8 cellular contexts compared by ENCODE assay signal in genomic region chr21:32391755-32392154, GRCh38. TPM values are rescaled to one million over a fixed set of nuclear protein-coding genes. Genes with fewer than 3 reads are reported as not detected.
DNase-seq lines count a peak whose midpoint lies in the region; ATAC-seq and TF ChIP-seq lines count a peak whose summit lies in the region.

No MANE protein-coding gene starts in this region.

- H3K4me1 ChIP-seq in BLaER1 treated with 17β-estradiol and CSF1 and Interleukin-3, amounts not matched to agents 10 nM and 100 nM: peaks cover 11 to 26% (median 17%) of the 10 kb centered on the region in 10 experiments
- H3K4me1 ChIP-seq in Loucy (ENCODE audit: insufficient read depth, low read length, poor library complexity, severe bottlenecking): no peaks in the 10 kb centered on the region

- intact Hi-C loops in dorsolateral prefrontal cortex (cut with DNase I) (loop anchor here in 1 of 2 donors (5.0 to 10.0 kb wide), 2 partner anchors 87 to 114 kb away; partner anchors contain the start of gene MIS18A), CD14-positive monocyte (cut with micrococcal nuclease) (loop anchor here (5.0 to 10.0 kb wide), 4 partner anchors 114 to 1251 kb away; partner anchors contain the start of genes MIS18A (in 2 of the 2), CRYZL1 (in 1 of the 2), ITSN1 (in 1 of the 2) and SCAF4 (in 1 of the 2))

- H3K79me2 ChIP-seq in Loucy (ENCODE audit: insufficient read depth, low read length): peaks cover 18% of the 10 kb centered on the region; the same call in 1 of the 2 replicates

- H3K36me3 ChIP-seq in BLaER1 treated with 17β-estradiol and CSF1 and Interleukin-3, amounts not matched to agents 10 nM and 100 nM: peaks cover 4 to 44% (median 35%) of the 10 kb centered on the region in 11 experiments; a peak in 21 of 22 replicates
- no peaks in the 10 kb centered on the region for H3K36me3 ChIP-seq in Loucy (ENCODE audit: insufficient read depth, low read length)

- ATAC-seq in natural killer cell treated with Interleukin-12 subunit alpha and Interleukin-12 subunit beta and Interleukin-15 and Interleukin-18, amount 100 ng/mL, for 72 hours: no peak
- no peak for ATAC-seq in HG03439 (IDR thresholded peaks at IDR 0.05; ENCODE audit: unreplicated experiment)

- H3K4me3 ChIP-seq in BLaER1 treated with 17β-estradiol and CSF1 and Interleukin-3, amounts not matched to agents 10 nM and 100 nM: peak overlapping the region; percentile 86 to 100 (median 98)
- H3K4me3 ChIP-seq in Loucy (ENCODE audit: low read length, poor library complexity, severe bottlenecking) (peak overlapping the region; percentile 83), dorsolateral prefrontal cortex (peak overlapping the region in 57 of 59 donors; percentile 65 to 100 (median 96))

- H3K4me2 ChIP-seq in BLaER1 treated with 17β-estradiol and CSF1 and Interleukin-3, amounts not matched to agents 10 nM and 100 nM: peak overlapping the region; percentile 85 to 98 (median 91)
- peak overlapping the region; percentile 90 for H3K4me2 ChIP-seq in Loucy (ENCODE audit: low read depth, low read length, poor library complexity, severe bottlenecking)

- no peaks in the 10 kb centered on the region for H3K9me3 Mint-ChIP-seq in natural killer cell treated with Interleukin-12 subunit alpha and Interleukin-12 subunit beta and Interleukin-15 and Interleukin-18, amount 100 ng/mL, for 72 hours
- H3K9me3 Mint-ChIP-seq in CD14-positive monocyte: peaks cover 0 to 9% (median 2%) of the 10 kb centered on the region in 7 donors

- no peaks in the 10 kb centered on the region for H3F3A ChIP-seq in Loucy (ENCODE audit: low read depth)

- peaks cover 0 to 2% of the 10 kb centered on the region in 2 donors for H3K27me3 Mint-ChIP-seq in natural killer cell treated with Interleukin-12 subunit alpha and Interleukin-12 subunit beta and Interleukin-15 and Interleukin-18, amount 100 ng/mL, for 72 hours
- H3K27me3 Mint-ChIP-seq in CD14-positive monocyte (ENCODE audit: low read depth in 3 of 3): peaks cover 0 to 6% (median 3%) of the 10 kb centered on the region in 3 donors

- H3K27ac Mint-ChIP-seq in natural killer cell treated with Interleukin-12 subunit alpha and Interleukin-12 subunit beta and Interleukin-15 and Interleukin-18, amount 100 ng/mL, for 72 hours: peak overlapping the region; percentile 41 to 44
- no peak overlapping the region for H3K27ac Mint-ChIP-seq in CD14-positive monocyte

- peaks cover 29 to 45% of the 10 kb centered on the region in 2 donors for H3K4me1 Mint-ChIP-seq in natural killer cell treated with Interleukin-12 subunit alpha and Interleukin-12 subunit beta and Interleukin-15 and Interleukin-18, amount 100 ng/mL, for 72 hours (ENCODE audit: low read depth in 2 of 2)
- H3K4me1 Mint-ChIP-seq in CD14-positive monocyte: peaks cover 26% of the 10 kb centered on the region

- peak overlapping the region; percentile 73 to 88 (median 82); a peak in 19 of 22 replicates for H3K9ac ChIP-seq in BLaER1 treated with 17β-estradiol and CSF1 and Interleukin-3, amounts not matched to agents 10 nM and 100 nM
- peak overlapping the region; percentile 60 for H3K9ac ChIP-seq in Loucy (ENCODE audit: low read depth, low read length, poor library complexity, severe bottlenecking)

- peaks cover 0 to 11% (median 6%) of the 10 kb centered on the region in 11 experiments; a peak in 13 of 22 replicates for H3K9me3 ChIP-seq in BLaER1 treated with 17β-estradiol and CSF1 and Interleukin-3, amounts not matched to agents 10 nM and 100 nM (replicated peaks in 1 of 11)
- H3K9me3 ChIP-seq in Loucy (ENCODE audit: insufficient read depth, low read depth, low read length): no peaks in the 10 kb centered on the region

- H3K36me3 Mint-ChIP-seq in natural killer cell treated with Interleukin-12 subunit alpha and Interleukin-12 subunit beta and Interleukin-15 and Interleukin-18, amount 100 ng/mL, for 72 hours: peaks cover 8% of the 10 kb centered on the region
- peaks cover 0 to 7% of the 10 kb centered on the region in 2 donors for H3K36me3 Mint-ChIP-seq in CD14-positive monocyte

- no peaks in the 10 kb centered on the region for H3K27me3 ChIP-seq in BLaER1 treated with 17β-estradiol and CSF1 and Interleukin-3, amounts not matched to agents 10 nM and 100 nM
- H3K27me3 ChIP-seq in Loucy (ENCODE audit: insufficient read depth, low read length, poor library complexity, severe bottlenecking) (peaks cover 28% of the 10 kb centered on the region), dorsolateral prefrontal cortex (no peaks in the 10 kb centered on the region)

- H4K20me1 ChIP-seq in BLaER1 treated with 17β-estradiol and CSF1 and Interleukin-3, amounts not matched to agents 10 nM and 100 nM: peaks cover 0 to 58% (median 42%) of the 10 kb centered on the region in 11 experiments; a peak in 19 of 22 replicates
- H4K20me1 ChIP-seq in Loucy (ENCODE audit: insufficient read depth, low read length, poor library complexity, severe bottlenecking): no peaks in the 10 kb centered on the region

- H3K4me3 Mint-ChIP-seq in natural killer cell treated with Interleukin-12 subunit alpha and Interleukin-12 subunit beta and Interleukin-15 and Interleukin-18, amount 100 ng/mL, for 72 hours: peak overlapping the region; percentile 88
- no peak overlapping the region for H3K4me3 Mint-ChIP-seq in CD14-positive monocyte

- no peaks in the 10 kb centered on the region for H3K9me2 ChIP-seq in Loucy (replicated peaks; ENCODE audit: low read depth, low read length)

- H2AFZ ChIP-seq in Loucy (ENCODE audit: low read length): no peak overlapping the region

- DNase-seq in dorsolateral prefrontal cortex (no peak), HuH-7.5 (ENCODE audit: low spot score) (no peak), NCI-H1436 treated with DMSO at 0.1 percent for 48 hours (lab: John Stamatoyannopoulos, UW) (no peak), CD14-positive monocyte (ENCODE audit: low spot score) (no peak)
- DNase-seq in natural killer cell treated with Interleukin-12 subunit alpha and Interleukin-12 subunit beta and Interleukin-15 and Interleukin-18, amount 100 ng/mL, for 72 hours (ENCODE audit: low spot score): no peak

- no peak for TF ChIP-seq CTCF in Loucy (conservative IDR thresholded peaks at IDR 0.05; ENCODE audit: low read length)
- no peak for TF ChIP-seq CTCF in dorsolateral prefrontal cortex (IDR thresholded peaks at IDR 0.05 in 54 of 56, conservative IDR thresholded peaks at IDR 0.05 in 2 of 56; ENCODE audit: low read depth in 1 of 56, partially characterized antibody in 56 of 56)
- no peak for TF ChIP-seq CTCF in CD14-positive monocyte (IDR thresholded peaks at IDR 0.05)

- H3K27ac ChIP-seq in BLaER1 treated with 17β-estradiol and CSF1 and Interleukin-3, amounts not matched to agents 10 nM and 100 nM: no peak overlapping the region
- no peak overlapping the region for H3K27ac ChIP-seq in dorsolateral prefrontal cortex

RNA-seq across cellular contexts. Expression of gene URB1, which starts 1.1 kb away (rescaled TPM):
- total RNA-seq in dorsolateral prefrontal cortex: 10 to 100 TPM; 16.2 to 31.0 (median 22.1) TPM
- 10 to 100 TPM; 21.9 to 56.0 TPM for total RNA-seq in natural killer cell treated with Interleukin-12 subunit alpha and Interleukin-12 subunit beta and Interleukin-15 and Interleukin-18, amount 100 ng/mL, for 72 hours
- under 1 TPM; 0.25 to 0.47 TPM for polyA plus RNA-seq in CD14-positive monocyte

RNA-seq across cellular contexts. Expression of gene EVA1C, which starts 20.8 kb away (rescaled TPM):
- total RNA-seq in dorsolateral prefrontal cortex: 10 to 100 TPM; 15.9 to 52.5 (median 27.2) TPM
- total RNA-seq in natural killer cell treated with Interleukin-12 subunit alpha and Interleukin-12 subunit beta and Interleukin-15 and Interleukin-18, amount 100 ng/mL, for 72 hours: 1 to 10 TPM; 1.2 to 4.7 TPM
- under 1 TPM; 0.37 to 0.63 TPM for polyA plus RNA-seq in CD14-positive monocyte

Comparison
In these comparisons a context has a peak if more than half of its experiments do, and no peak if none do; other contexts are left out.
1. H3K27ac Mint-ChIP-seq: peak in natural killer cell treated with Interleukin-12 subunit alpha and Interleukin-12 subunit beta and Interleukin-15 and Interleukin-18, amount 100 ng/mL, for 72 hours (2 of 2); none in CD14-positive monocyte (0 of 7).
2. Peak in every context shown above with its lines, with median percentiles within 50 percentile points of each other: H3K4me3 ChIP-seq.